Comparison of ENCODE assay signal across 1 cellular context in genomic region chr1:42240964-42241755, GRCh38.
TF ChIP-seq lines count a peak whose summit lies in the region.

No MANE protein-coding gene starts in this region.

TF ChIP-seq in IMR-90, 13 proteins besides CTCF, POLR2A, EP300 and RAD21:
- TF ChIP-seq MXI1 (IDR thresholded peaks at IDR 0.05; ENCODE audit: borderline replicate concordance, low read depth, low read length) = no peak
- TF ChIP-seq BHLHE40 (IDR thresholded peaks at IDR 0.05; ENCODE audit: low read depth, low read length) = no peak
- no peak for TF ChIP-seq ELK1 (IDR thresholded peaks at IDR 0.05; ENCODE audit: borderline replicate concordance, low read depth, low read length)
